Comparison of ENCODE assay signal across 14 cellular contexts in the genomic region with DNA sequence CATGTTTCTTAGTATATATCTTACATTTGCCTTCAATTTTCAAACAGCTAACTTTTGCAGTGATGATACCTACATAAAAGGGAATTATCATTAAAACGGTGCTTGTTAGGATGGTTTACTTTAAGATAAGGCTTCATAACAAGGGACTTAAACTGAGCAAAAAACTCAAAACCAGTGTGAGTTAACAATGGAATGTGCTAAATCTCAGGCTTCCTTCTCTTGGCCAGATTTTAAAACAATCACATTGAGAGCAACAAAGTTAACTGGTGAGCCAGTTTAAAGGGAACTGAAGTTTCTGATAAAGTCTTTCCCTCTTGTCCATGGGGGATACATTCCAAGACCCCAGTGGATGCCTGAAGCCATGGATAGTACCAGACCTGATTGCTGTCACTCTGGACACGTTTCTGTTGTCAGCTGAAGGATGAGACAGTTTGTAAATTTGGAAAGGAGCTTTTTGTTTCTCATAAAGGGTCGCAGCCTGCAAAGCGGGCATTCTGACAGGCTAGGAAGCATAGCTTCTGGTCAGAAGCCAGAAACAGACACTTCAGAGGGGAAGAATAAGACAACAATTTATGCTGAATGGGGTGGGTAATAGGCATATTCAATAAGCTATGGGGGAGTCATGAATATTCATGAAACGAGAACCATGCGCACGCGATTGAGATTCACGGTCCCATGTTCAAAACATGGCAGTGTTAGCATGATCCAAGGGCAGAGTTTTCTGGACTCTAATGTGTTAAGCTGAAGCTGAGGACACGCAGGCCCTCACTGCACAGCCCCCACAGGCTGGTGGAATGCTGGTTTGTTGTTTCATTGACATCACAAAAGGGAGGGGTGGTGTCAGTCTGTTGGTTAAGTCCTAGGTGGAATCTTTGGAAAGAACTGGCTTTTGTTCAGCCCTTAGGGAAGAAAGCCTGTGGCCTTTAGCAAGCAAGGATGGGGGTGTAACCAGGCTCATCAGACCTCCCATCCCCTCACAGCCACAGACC.
DNase-seq lines count a peak whose midpoint lies in the region; ATAC-seq and TF ChIP-seq lines count a peak whose summit lies in the region.
"Had no signal": no experiment of that assay in that cellular context is flagged by ENCODE, and none has a peak within 500 bp of the region (broad histone marks: within the 10 kb centered on the region; RNA-seq: fewer than 3 reads in every experiment).

No MANE protein-coding gene starts in this region.

- peak overlapping the region; percentile 45 for H3K9ac ChIP-seq in smooth muscle cell (ENCODE audit: low read depth)

- H3K4me2 ChIP-seq in smooth muscle cell, result peak overlapping the region; percentile 78

- peaks cover 87% of the 10 kb centered on the region for H3K4me1 Mint-ChIP-seq in chondrocyte (ENCODE audit: low read depth)
- H3K4me1 Mint-ChIP-seq in stimulated activated memory B cell treated with anti-CD40 and anti-IgM and Interleukin-4, amounts not matched to agents 10 μg/mL and 1 μg/mL and 100 μg/mL, for 72 hours, result no peaks in the 10 kb centered on the region
- H3K4me1 Mint-ChIP-seq: activated CD4-positive, alpha-beta T cell treated with anti-CD3 and anti-CD28 coated beads, Interleukin-2, amount 10 ng/mL, durations not matched to agents 7 days and 5 days had no signal

- peaks cover 5% of the 10 kb centered on the region for H3F3A ChIP-seq in smooth muscle cell (ENCODE audit: low read depth)

- no peak for TF ChIP-seq CTCF in chondrocyte (IDR thresholded peaks at IDR 0.05)
- TF ChIP-seq CTCF in smooth muscle cell (IDR thresholded peaks at IDR 0.05; ENCODE audit: borderline replicate concordance, insufficient read depth, poor library complexity, severe bottlenecking), result no peak

- H3K9me3 ChIP-seq in HAP-1, result no peaks in the 10 kb centered on the region
- H3K9me3 ChIP-seq in smooth muscle cell (replicated peaks; ENCODE audit: low read depth), result no peaks in the 10 kb centered on the region
- H3K9me3 ChIP-seq: upper lobe of left lung had no signal

- H3K27ac ChIP-seq in smooth muscle cell (ENCODE audit: low read depth), result peak overlapping the region; percentile 85
- H3K27ac ChIP-seq: upper lobe of left lung had no signal

- H3K4me1 ChIP-seq in HAP-1 (peaks cover 36% of the 10 kb centered on the region), smooth muscle cell (ENCODE audit: low read depth) (peaks cover 59% of the 10 kb centered on the region)

- H3K4me3 ChIP-seq in HAP-1, result no peak overlapping the region
- H3K4me3 ChIP-seq in smooth muscle cell, result no peak overlapping the region
- H3K4me3 ChIP-seq: upper lobe of left lung had no signal

- no peaks in the 10 kb centered on the region for H3K27me3 Mint-ChIP-seq in chondrocyte (ENCODE audit: low read depth)
- peaks cover 14% of the 10 kb centered on the region for H3K27me3 Mint-ChIP-seq in stimulated activated memory B cell treated with anti-CD40 and anti-IgM and Interleukin-4, amounts not matched to agents 10 μg/mL and 1 μg/mL and 100 μg/mL, for 72 hours

- H3K27me3 ChIP-seq in HAP-1 (ENCODE audit: low read depth) (no peaks in the 10 kb centered on the region), smooth muscle cell (ENCODE audit: low read depth) (no peaks in the 10 kb centered on the region)
- H3K27me3 ChIP-seq: upper lobe of left lung had no signal

- peak overlapping the region; percentile 90 for H3K27ac Mint-ChIP-seq in chondrocyte (ENCODE audit: unreplicated experiment)
- H3K27ac Mint-ChIP-seq in stimulated activated memory B cell treated with anti-CD40 and anti-IgM and Interleukin-4, amounts not matched to agents 10 μg/mL and 1 μg/mL and 100 μg/mL, for 72 hours, result no peak overlapping the region
- H3K27ac Mint-ChIP-seq: activated CD4-positive, alpha-beta T cell treated with anti-CD3 and anti-CD28 coated beads, Interleukin-2, amount 10 ng/mL, durations not matched to agents 7 days and 5 days had no signal

- in situ Hi-C loops in HAP-1 (cut with MboI; ENCODE audit: low sequenced_read_pairs), result no loop called here

- H3K36me3 Mint-ChIP-seq in chondrocyte (ENCODE audit: low read depth), result no peaks in the 10 kb centered on the region
- no peaks in the 10 kb centered on the region for H3K36me3 Mint-ChIP-seq in stimulated activated memory B cell treated with anti-CD40 and anti-IgM and Interleukin-4, amounts not matched to agents 10 μg/mL and 1 μg/mL and 100 μg/mL, for 72 hours

- peak overlapping the region; percentile 1 for H2AFZ ChIP-seq in smooth muscle cell (ENCODE audit: low read depth)

- peaks cover 5% of the 10 kb centered on the region for H4K20me1 ChIP-seq in smooth muscle cell (ENCODE audit: low read depth)

- H3K4me3 Mint-ChIP-seq in chondrocyte (ENCODE audit: unreplicated experiment), result peak overlapping the region; percentile 45
- H3K4me3 Mint-ChIP-seq in stimulated activated memory B cell treated with anti-CD40 and anti-IgM and Interleukin-4, amounts not matched to agents 10 μg/mL and 1 μg/mL and 100 μg/mL, for 72 hours, result no peak overlapping the region
- H3K4me3 Mint-ChIP-seq: activated CD4-positive, alpha-beta T cell treated with anti-CD3 and anti-CD28 coated beads, Interleukin-2, amount 10 ng/mL, durations not matched to agents 7 days and 5 days had no signal

- peaks cover 59% of the 10 kb centered on the region for H3K79me2 ChIP-seq in smooth muscle cell (ENCODE audit: low read depth)

- DNase-seq in HAP-1 (ENCODE audit: low spot score in 2 of 2) (peak; percentile 83 to 92), chondrocyte (ENCODE audit: low spot score) (no peak), iris pigment epithelial cell (ENCODE audit: low read depth) (peak; percentile 82), smooth muscle cell (lab: John Stamatoyannopoulos, UW; ENCODE audit: unreplicated experiment) (no peak)
- DNase-seq in NK-92 treated with Interleukin-12 subunit alpha and Interleukin-12 subunit beta, amount 100 ng/mL, for 24 hours (lab: John Stamatoyannopoulos, UW), result no peak
- DNase-seq: activated CD4-positive, alpha-beta T cell treated with anti-CD3 and anti-CD28 coated beads, Interleukin-2, amount 10 ng/mL, durations not matched to agents 7 days and 5 days; activated naive CD4-positive, alpha-beta T cell treated with Interleukin-2 at 50 U/mL for 16 hours; Calu3; effector CD8-positive, alpha-beta T cell; NCI-H1048; NCI-H82; upper lobe of left lung had no signal

- H3K36me3 ChIP-seq in HAP-1 (replicated peaks), result no peaks in the 10 kb centered on the region
- no peaks in the 10 kb centered on the region for H3K36me3 ChIP-seq in smooth muscle cell (ENCODE audit: low read depth)
- H3K36me3 ChIP-seq: upper lobe of left lung had no signal

- no peaks in the 10 kb centered on the region for H3K9me3 Mint-ChIP-seq in chondrocyte (ENCODE audit: low read depth)
- H3K9me3 Mint-ChIP-seq in stimulated activated memory B cell treated with anti-CD40 and anti-IgM and Interleukin-4, amounts not matched to agents 10 μg/mL and 1 μg/mL and 100 μg/mL, for 72 hours, result no peaks in the 10 kb centered on the region
- H3K9me3 Mint-ChIP-seq: activated CD4-positive, alpha-beta T cell treated with anti-CD3 and anti-CD28 coated beads, Interleukin-2, amount 10 ng/mL, durations not matched to agents 7 days and 5 days had no signal

- WGBS in smooth muscle cell (ENCODE audit: low lambda C conversion rate), result 7% methylated on average over 10 of the region's 10 CpGs

- ATAC-seq in stimulated activated memory B cell treated with anti-CD40 and anti-IgM and Interleukin-4, amounts not matched to agents 10 μg/mL and 1 μg/mL and 100 μg/mL, for 72 hours, result no peak
- no peak for ATAC-seq in HG03095 (IDR thresholded peaks at IDR 0.05; ENCODE audit: unreplicated experiment)

Comparison
In these comparisons a context has a peak if more than half of its experiments do, and no peak if none do; other contexts are left out.
1. DNase-seq: peak in HAP-1 (2 of 2) and iris pigment epithelial cell (single experiment); none in chondrocyte (single experiment), smooth muscle cell (single experiment) and NK-92 treated with Interleukin-12 subunit alpha and Interleukin-12 subunit beta, amount 100 ng/mL, for 24 hours (single experiment).